In the genomic region with DNA sequence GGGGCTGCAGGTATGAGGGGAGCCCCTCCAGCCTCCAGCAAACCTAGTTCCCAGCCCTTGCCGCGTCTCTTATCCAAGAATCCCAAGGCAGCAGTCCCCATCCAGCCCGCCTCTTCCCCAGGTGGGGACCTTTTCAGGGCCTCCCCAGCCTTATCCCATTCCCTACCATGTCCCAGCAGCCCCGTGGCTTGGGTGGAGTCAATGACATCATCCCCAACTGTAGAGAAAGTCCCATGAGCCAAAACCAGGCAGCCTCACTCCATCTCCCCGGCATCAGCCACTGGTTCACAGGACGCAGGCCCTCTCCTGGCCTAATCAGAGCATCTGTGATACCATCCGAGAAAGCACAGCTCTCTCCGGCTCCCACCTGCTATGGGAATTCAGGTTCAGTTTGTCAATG, we compare ENCODE assay signal across 18 cellular contexts.
DNase-seq lines count a peak whose midpoint lies in the region; ATAC-seq, FAIRE-seq and TF ChIP-seq lines count a peak whose summit lies in the region.
"Had no signal": no experiment of that assay in that cellular context is flagged by ENCODE, and none has a peak within 500 bp of the region (broad histone marks: within the 10 kb centered on the region; RNA-seq: fewer than 3 reads in every experiment).

No MANE protein-coding gene starts in this region.

- H3K18ac ChIP-seq in H1 (ENCODE audit: extremely low read depth, low read length), result no peak overlapping the region; the same call in 1 of the 2 replicates

- 0 out of 2 replicates have a peak overlapping the region, but pooled peaks have one; percentile 53 for H4K8ac ChIP-seq in H1 (ENCODE audit: extremely low read depth, insufficient read depth, low read length)

- no peak overlapping the region for H4K5ac ChIP-seq in H1 (ENCODE audit: insufficient read length, low read depth, low read length)

- H2BK5ac ChIP-seq in H1 (ENCODE audit: low read depth, low read length), result no peak overlapping the region

- no peak overlapping the region for H2BK12ac ChIP-seq in H1 (ENCODE audit: low read depth, low read length)

- peaks cover 2 to 7% of the 10 kb centered on the region in 2 experiments for H4K20me1 ChIP-seq in H1 (replicated peaks in 1 of 2; ENCODE audit: control insufficient read depth in 1 of 2, insufficient read depth in 2 of 2, low read length in 2 of 2)

- H2BK120ac ChIP-seq in H1 (replicated peaks; ENCODE audit: low read depth, low read length), result no peak overlapping the region

- peaks cover 5 to 34% (median 24%) of the 10 kb centered on the region in 4 experiments for H3K4me1 ChIP-seq in H1 (replicated peaks in 1 of 4; ENCODE audit: control insufficient read depth in 3 of 4, insufficient read depth in 4 of 4, low read length in 3 of 4)
- H3K4me1 ChIP-seq: psoas muscle had no signal

- no peak overlapping the region for H2AFZ ChIP-seq in H1 (ENCODE audit: low read length)

- H3K79me1 ChIP-seq in H1 (ENCODE audit: low read depth, low read length), result peaks cover 19% of the 10 kb centered on the region

- no peaks in the 10 kb centered on the region; the same call in 1 of the 2 replicates for H3K23me2 ChIP-seq in H1 (ENCODE audit: low read depth, low read length)

- CTCF ChIA-PET in H1 (lab: Charles Lee; ENCODE audit: partially characterized antibody), result interaction anchor here (0.6 to 1.6 kb wide), 6 partner anchors 28 to 247 kb away, joined by 3 read pairs; no protein-coding TSS in a partner anchor

- 83% methylated on average over 8 of the region's 8 CpGs; no CpG with 5 or more reads in 1 of the 2 experiments for WGBS in H1 (ENCODE audit: extremely low coverage in 1 of 2, insufficient coverage in 1 of 2, insufficient read length in 1 of 2, insufficient replicate concordance in 2 of 2, low coverage in 1 of 2, low lambda C conversion rate in 2 of 2, missing lambda C conversion rate in 1 of 2), 2 experiments

- POLR2A ChIA-PET in H1 (lab: Charles Lee; ENCODE audit: partially characterized antibody), result interaction anchor here (0.6 to 1.0 kb wide), 2 partner anchors 26 to 57 kb away, joined by 3 read pairs; no protein-coding TSS in a partner anchor

- no peak overlapping the region for H2BK20ac ChIP-seq in H1 (ENCODE audit: low read length)

- no peak overlapping the region for H2BK15ac ChIP-seq in H1 (ENCODE audit: low read length)

- no peak for TF ChIP-seq RAD21 in H1 (IDR thresholded peaks at IDR 0.05 in 1 of 2, conservative IDR thresholded peaks at IDR 0.05 in 1 of 2; ENCODE audit: low read depth in 2 of 2, low read length in 2 of 2)

- peaks cover 2% of the 10 kb centered on the region for H3K36me3 ChIP-seq in H7 (replicated peaks; ENCODE audit: control insufficient read depth, insufficient read depth, low read length)
- peaks cover 0 to 8% (median 0%) of the 10 kb centered on the region in 4 experiments; a peak in 4 of 8 replicates for H3K36me3 ChIP-seq in H1 (ENCODE audit: control insufficient read depth in 2 of 4, insufficient read depth in 4 of 4, low read length in 3 of 4)

- TF ChIP-seq EP300 in H1 (IDR thresholded peaks at IDR 0.05; ENCODE audit: borderline replicate concordance in 1 of 2, low read depth in 2 of 2, low read length in 2 of 2), result no peak

- ATAC-seq in GM21390 (IDR thresholded peaks at IDR 0.05; ENCODE audit: unreplicated experiment) (no peak), HG02678 (IDR thresholded peaks at IDR 0.05; ENCODE audit: unreplicated experiment) (no peak)
- ATAC-seq: left colon, psoas muscle had no signal

- no peak overlapping the region for H2AK5ac ChIP-seq in H1 (ENCODE audit: low read depth, low read length)

- no peak for TF ChIP-seq POLR2A in H1 (IDR thresholded peaks at IDR 0.05; ENCODE audit: control extremely low read depth in 1 of 2, low read depth in 2 of 2, low read length in 2 of 2)

- no peak overlapping the region for H3K9ac ChIP-seq in H1 (replicated peaks in 1 of 4; ENCODE audit: extremely low read depth in 1 of 4, low read depth in 3 of 4, low read length in 3 of 4)

- no peak overlapping the region for H3K56ac ChIP-seq in H1 (replicated peaks; ENCODE audit: insufficient read length, low read depth, low read length)

- H3K79me2 ChIP-seq in H1 (ENCODE audit: control insufficient read depth in 1 of 2, insufficient read depth in 2 of 2, low read length in 2 of 2), result peaks cover 0 to 6% of the 10 kb centered on the region in 2 experiments; a peak in 1 of 4 replicates

- peak; percentile 38 for DNase-seq in A172 (ENCODE audit: low spot score)
- peak; percentile 70 for DNase-seq in H7
- no peak for DNase-seq in H1 (ENCODE audit: low read depth in 1 of 2, low spot score in 2 of 2)
- peak; percentile 36 for DNase-seq in myocyte (ENCODE audit: low read depth)
- no peak for DNase-seq in HPDE6-E6E7 (ENCODE audit: extremely low spot score)
- DNase-seq in T-helper 9 cell, result no peak
- DNase-seq: activated gamma-delta T cell treated with Interleukin-2 at 50 U/mL for 16 hours; brain microvascular endothelial cell; left colon; NCI-H1694 treated with DMSO at 0.1 percent for 48 hours; NCI-H446 treated with DMSO at 0.1 percent for 48 hours; psoas muscle; SHP77; stimulated activated CD4-positive, alpha-beta T cell treated with anti-CD3 and anti-CD28 coated beads, Interleukin-12 subunit alpha, Interleukin-12 subunit beta, amount 100 ng/mL, for 4 hours; stimulated activated naive CD4-positive, alpha-beta T cell; T-helper 2 cell had no signal

- H3K27ac ChIP-seq in H1 (ENCODE audit: low read depth, low read length), result no peak overlapping the region
- H3K27ac ChIP-seq: brain microvascular endothelial cell had no signal

- no peak overlapping the region for H3K4ac ChIP-seq in H1 (replicated peaks; ENCODE audit: insufficient read length, low read depth, low read length)

- H3K4me2 ChIP-seq in H1 (ENCODE audit: insufficient read depth in 1 of 2, low read depth in 2 of 2, low read length in 2 of 2), result no peak overlapping the region

- H3K27me3 ChIP-seq in H7 (ENCODE audit: control insufficient read depth, insufficient read depth, low read length) (no peaks in the 10 kb centered on the region), H1 (replicated peaks in 1 of 4; ENCODE audit: control insufficient read depth in 3 of 4, extremely low read depth in 1 of 4, insufficient read depth in 3 of 4, low read length in 3 of 4) (no peaks in the 10 kb centered on the region)
- H3K27me3 ChIP-seq: brain microvascular endothelial cell had no signal

- no peak overlapping the region for H3K4me3 ChIP-seq in H7 (ENCODE audit: insufficient read depth, low read depth, low read length)
- no peak overlapping the region for H3K4me3 ChIP-seq in H1 (ENCODE audit: extremely low read depth in 1 of 4, insufficient read depth in 2 of 4, low read depth in 3 of 4, low read length in 4 of 4)
- H3K4me3 ChIP-seq: psoas muscle had no signal

- no peak overlapping the region for H4K91ac ChIP-seq in H1 (replicated peaks; ENCODE audit: insufficient read length, low read length)

- H3K9me3 ChIP-seq in H1 (ENCODE audit: insufficient read depth in 2 of 2, low read depth in 1 of 2, low read length in 1 of 2), result no peaks in the 10 kb centered on the region
- H3K9me3 ChIP-seq: psoas muscle had no signal

- no peak for FAIRE-seq in H1 (lab: Jason Lieb, UNC)

- no peak overlapping the region for H3K23ac ChIP-seq in H1 (ENCODE audit: insufficient read length)

- no peak overlapping the region for H3K14ac ChIP-seq in H1 (ENCODE audit: insufficient read length)

- no peak for TF ChIP-seq CTCF in H1 (IDR thresholded peaks at IDR 0.05; ENCODE audit: control extremely low read depth in 1 of 3, insufficient read depth in 1 of 3, low read depth in 1 of 3, low read length in 3 of 3)

TF ChIP-seq in H1, 55 proteins besides CTCF, POLR2A, EP300 and RAD21:
- TF ChIP-seq FOSL1 (IDR thresholded peaks at IDR 0.05; ENCODE audit: insufficient read depth, low read depth, low read length), result no peak
- TF ChIP-seq MAX (IDR thresholded peaks at IDR 0.05), result no peak
- no peak for TF ChIP-seq CHD2 (IDR thresholded peaks at IDR 0.05; ENCODE audit: low read length)

Comparison
In these comparisons a context has a peak if more than half of its experiments do, and no peak if none do; other contexts are left out.
1. DNase-seq: peak in A172 (single experiment), H7 (single experiment) and myocyte (single experiment); none in H1 (0 of 2), HPDE6-E6E7 (single experiment) and T-helper 9 cell (single experiment).